ENCODE assay signal across 1 cellular context in the genomic region with DNA sequence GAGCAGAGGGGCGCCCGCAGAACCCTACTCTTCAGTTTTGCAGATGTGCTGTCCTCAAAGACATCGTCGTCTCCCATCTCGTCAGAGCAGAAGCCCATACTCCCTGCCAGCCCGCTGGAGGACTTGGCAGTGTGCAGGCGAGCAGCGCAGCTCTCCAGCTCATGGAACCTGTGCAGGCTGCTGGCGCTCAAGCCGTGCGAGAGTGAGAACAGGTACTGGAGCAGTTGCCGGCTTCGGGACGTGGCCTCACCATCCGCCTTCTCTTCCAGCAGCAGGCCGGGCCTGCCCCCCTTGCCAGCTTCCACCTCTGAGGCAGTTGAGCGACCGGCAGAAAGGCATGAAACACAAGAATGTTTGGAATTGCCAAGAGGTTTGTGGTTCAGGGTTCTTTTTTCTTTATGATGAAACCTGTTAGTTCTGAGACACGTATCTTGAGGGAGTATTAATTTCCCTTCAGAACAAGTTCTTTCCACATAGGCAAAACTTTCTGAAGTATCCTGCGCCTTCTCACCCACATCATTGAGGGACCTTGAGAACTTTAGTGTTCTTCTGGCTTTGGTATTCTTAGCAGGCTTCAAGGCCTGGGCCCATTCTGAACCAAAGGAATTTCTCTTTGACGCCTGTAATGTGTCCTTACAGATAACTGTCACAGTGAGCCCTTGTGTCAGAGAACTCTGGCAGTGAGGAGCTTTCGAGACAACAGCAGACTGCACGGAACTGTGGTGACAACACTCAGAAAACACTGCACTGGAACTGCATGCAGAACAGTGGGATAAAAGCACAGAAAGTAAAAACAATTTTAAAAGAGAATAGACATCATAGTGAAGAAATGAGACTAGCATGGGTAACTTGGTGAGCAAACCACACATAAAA.
TF ChIP-seq lines count a peak whose summit lies in the region.

No MANE protein-coding gene starts in this region.

TF ChIP-seq in GM12878, 131 proteins besides CTCF, POLR2A, EP300 and RAD21:
- TF ChIP-seq MYC (IDR thresholded peaks at IDR 0.05; ENCODE audit: insufficient read depth, insufficient read length, insufficient replicate concordance, low read length, severe bottlenecking): no peak
- TF ChIP-seq, protein P1, sequence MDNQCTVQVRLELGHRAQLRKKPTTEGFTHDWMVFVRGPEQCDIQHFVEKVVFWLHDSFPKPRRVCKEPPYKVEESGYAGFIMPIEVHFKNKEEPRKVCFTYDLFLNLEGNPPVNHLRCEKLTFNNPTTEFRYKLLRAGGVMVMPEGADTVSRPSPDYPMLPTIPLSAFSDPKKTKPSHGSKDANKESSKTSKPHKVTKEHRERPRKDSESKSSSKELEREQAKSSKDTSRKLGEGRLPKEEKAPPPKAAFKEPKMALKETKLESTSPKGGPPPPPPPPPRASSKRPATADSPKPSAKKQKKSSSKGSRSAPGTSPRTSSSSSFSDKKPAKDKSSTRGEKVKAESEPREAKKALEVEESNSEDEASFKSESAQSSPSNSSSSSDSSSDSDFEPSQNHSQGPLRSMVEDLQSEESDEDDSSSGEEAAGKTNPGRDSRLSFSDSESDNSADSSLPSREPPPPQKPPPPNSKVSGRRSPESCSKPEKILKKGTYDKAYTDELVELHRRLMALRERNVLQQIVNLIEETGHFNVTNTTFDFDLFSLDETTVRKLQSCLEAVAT (IDR thresholded peaks at IDR 0.05): 0 out of 2 replicates have a peak, but pooled peaks have one; percentile 14
